ENCODE assay signal across 8 cellular contexts in genomic region chr17:39621523-39622379, GRCh38. TPM values are rescaled to one million over a fixed set of nuclear protein-coding genes. Genes with fewer than 3 reads are reported as not detected.
DNase-seq lines count a peak whose midpoint lies in the region; ATAC-seq and TF ChIP-seq lines count a peak whose summit lies in the region.

No MANE protein-coding gene starts in this region.

- peak; percentile 79 for DNase-seq in GM06990 (ENCODE audit: extremely low read depth, insufficient read length)
- peak; percentile 79 for DNase-seq in NCI-H345 treated with DMSO at 0.1 percent for 48 hours (lab: John Stamatoyannopoulos, UW; ENCODE audit: unreplicated experiment)
- DNase-seq in activated CD4-positive, CD25-positive, alpha-beta regulatory T cell treated with anti-CD3 and anti-CD28 coated beads, Interleukin-2, amount 50 U/mL, for 72 hours, result peak; percentile 94
- peak in 60 of 61 donors; percentile 14 to 94 (median 80) for DNase-seq in caudate nucleus (lab: John Stamatoyannopoulos, UW)
- DNase-seq in left colon, result peak; percentile 70 to 90
- peak; percentile 75 for DNase-seq in stimulated activated CD4-positive, alpha-beta T cell treated with anti-CD3 and anti-CD28 coated beads, Interleukin-2, amount 100 ng/mL, for 4 hours (ENCODE audit: low read depth)

- intact Hi-C loops in left colon (cut with DNase I, micrococcal nuclease), result loop anchor here in 1 of 2 donors (5.0 kb wide), 1 partner anchor 131 kb away; no protein-coding TSS in a partner anchor

- H3K27ac ChIP-seq in caudate nucleus (ENCODE audit: low read depth, low read length), result peak overlapping the region; percentile 54

- ATAC-seq in HG03039 (IDR thresholded peaks at IDR 0.05; ENCODE audit: unreplicated experiment), result peak; percentile 55
- peak; percentile 30 for ATAC-seq in left colon
- ATAC-seq in HG03095 (IDR thresholded peaks at IDR 0.05; ENCODE audit: unreplicated experiment), result no peak

- H3K36me3 ChIP-seq in GM06990 (ENCODE audit: control insufficient read depth, insufficient read depth, low read length), result no peaks in the 10 kb centered on the region

- H3K27me3 ChIP-seq in GM06990 (replicated peaks; ENCODE audit: control insufficient read depth, insufficient read depth, low read length), result no peaks in the 10 kb centered on the region; the same call in 1 of the 2 replicates

- H3K4me3 ChIP-seq in GM06990 (replicated peaks; ENCODE audit: low read depth, low read length), result peak overlapping the region; percentile 34; the same call in 1 of the 2 replicates

- TF ChIP-seq CTCF in GM06990 (IDR thresholded peaks at IDR 0.05; ENCODE audit: insufficient read depth, low read length, poor library complexity, severe bottlenecking), result peak; percentile 100

RNA-seq across cellular contexts. Expression of gene PPP1R1B, which starts 5.0 kb away (rescaled TPM):
- total RNA-seq in left colon, result 100 to 1,000 TPM; 259 to 404 TPM

RNA-seq across cellular contexts. Expression of gene NEUROD2, which starts 14.0 kb away (rescaled TPM):
- under 1 TPM in 1 of 2 donors, not detected in 1; 0.12 TPM for total RNA-seq in left colon

RNA-seq across cellular contexts. Expression of gene STARD3, which starts 15.2 kb away (rescaled TPM):
- total RNA-seq in left colon, result 10 to 100 TPM; 37.2 to 44.3 TPM

RNA-seq across cellular contexts. Expression of gene TCAP, which starts 43.4 kb away (rescaled TPM):
- total RNA-seq in left colon, result under 1 TPM; 0.43 to 0.50 TPM

RNA-seq across cellular contexts. Expression of gene PNMT, which starts 46.5 kb away (rescaled TPM):
- total RNA-seq in left colon, result 1 to 10 TPM in 1 of 2 donors, under 1 TPM in 1; 0.73 to 1.0 TPM
